In the genomic region with DNA sequence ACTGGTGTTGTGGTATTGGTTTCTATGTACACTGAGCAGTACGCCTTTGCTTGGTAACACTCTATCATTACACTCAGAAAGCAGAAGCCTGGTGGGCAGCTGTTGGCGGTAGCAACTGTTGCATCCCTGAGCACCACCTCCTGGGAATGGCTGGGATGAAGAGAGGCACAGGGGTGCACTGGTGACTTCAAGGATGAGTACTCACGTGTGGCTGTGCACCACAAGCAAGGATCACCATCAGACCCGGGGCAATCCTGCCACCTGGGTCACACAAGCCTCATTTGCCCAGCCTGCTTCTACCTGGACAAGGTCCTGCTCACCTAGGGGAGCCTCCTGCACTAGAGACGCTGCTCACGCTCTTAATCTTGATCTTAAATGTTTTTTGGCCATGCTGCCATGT, we compare ENCODE assay signal across 2 cellular contexts.
TF ChIP-seq lines count a peak whose summit lies in the region.

No MANE protein-coding gene starts in this region.

TF ChIP-seq in WTC11, 78 proteins besides CTCF, POLR2A, EP300 and RAD21:
- TF ChIP-seq JAZF1 (CRISPR knock-in tag; IDR thresholded peaks at IDR 0.05) (no peak), NFE2L1 (CRISPR knock-in tag; IDR thresholded peaks at IDR 0.05) (no peak), MXD4 (CRISPR knock-in tag; IDR thresholded peaks at IDR 0.05; ENCODE audit: borderline replicate concordance) (no peak), TEAD4 (CRISPR knock-in tag; IDR thresholded peaks at IDR 0.05) (no peak)
- TF ChIP-seq, protein P1, sequence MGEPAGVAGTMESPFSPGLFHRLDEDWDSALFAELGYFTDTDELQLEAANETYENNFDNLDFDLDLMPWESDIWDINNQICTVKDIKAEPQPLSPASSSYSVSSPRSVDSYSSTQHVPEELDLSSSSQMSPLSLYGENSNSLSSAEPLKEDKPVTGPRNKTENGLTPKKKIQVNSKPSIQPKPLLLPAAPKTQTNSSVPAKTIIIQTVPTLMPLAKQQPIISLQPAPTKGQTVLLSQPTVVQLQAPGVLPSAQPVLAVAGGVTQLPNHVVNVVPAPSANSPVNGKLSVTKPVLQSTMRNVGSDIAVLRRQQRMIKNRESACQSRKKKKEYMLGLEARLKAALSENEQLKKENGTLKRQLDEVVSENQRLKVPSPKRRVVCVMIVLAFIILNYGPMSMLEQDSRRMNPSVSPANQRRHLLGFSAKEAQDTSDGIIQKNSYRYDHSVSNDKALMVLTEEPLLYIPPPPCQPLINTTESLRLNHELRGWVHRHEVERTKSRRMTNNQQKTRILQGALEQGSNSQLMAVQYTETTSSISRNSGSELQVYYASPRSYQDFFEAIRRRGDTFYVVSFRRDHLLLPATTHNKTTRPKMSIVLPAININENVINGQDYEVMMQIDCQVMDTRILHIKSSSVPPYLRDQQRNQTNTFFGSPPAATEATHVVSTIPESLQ (CRISPR knock-in tag; IDR thresholded peaks at IDR 0.05), result no peak

TF ChIP-seq in H1, 55 proteins besides CTCF, POLR2A, EP300 and RAD21:
- TF ChIP-seq SIX5 (IDR thresholded peaks at IDR 0.05; ENCODE audit: low read depth, low read length), result no peak
- TF ChIP-seq HDAC2 (IDR thresholded peaks at IDR 0.05; ENCODE audit: borderline replicate concordance in 1 of 2, low read depth in 2 of 2, low read length in 2 of 2), result no peak
- no peak for TF ChIP-seq HDAC6 (IDR thresholded peaks at IDR 0.05; ENCODE audit: low read depth, low read length)
- no peak for TF ChIP-seq CTBP2 (IDR thresholded peaks at IDR 0.05; ENCODE audit: borderline replicate concordance, insufficient read depth, insufficient read length, low read length)
- TF ChIP-seq SUZ12 (IDR thresholded peaks at IDR 0.05; ENCODE audit: low read length), result no peak
- no peak for TF ChIP-seq SP4 (IDR thresholded peaks at IDR 0.05; ENCODE audit: low read length)
- no peak for TF ChIP-seq BRCA1 (IDR thresholded peaks at IDR 0.05; ENCODE audit: low read depth, low read length)
